In genomic region chr1:83115785-83116184, GRCh38 we compare ENCODE assay signal across 9 cellular contexts.
"Had no signal": no experiment of that assay in that cellular context is flagged by ENCODE, and none has a peak within 500 bp of the region (broad histone marks: within the 10 kb centered on the region; RNA-seq: fewer than 3 reads in every experiment).

No MANE protein-coding gene starts in this region.

- H3K27ac ChIP-seq: HL-60, KMS-11 had no signal

- H3K9ac ChIP-seq: KMS-11 had no signal

- H3K27ac Mint-ChIP-seq: IgD-negative memory B cell had no signal

- H3K4me3 Mint-ChIP-seq: IgD-negative memory B cell had no signal

- FAIRE-seq: HepG2, HTR-8/SVneo had no signal

- H3K9me3 Mint-ChIP-seq: IgD-negative memory B cell had no signal

- H3K4me1 Mint-ChIP-seq: IgD-negative memory B cell had no signal

- H3K4me2 ChIP-seq: KMS-11 had no signal

- DNase-seq: IMR-90, Karpas-422, KBM-7, KG1 had no signal

- ATAC-seq: HepG2 had no signal

- H3K27me3 Mint-ChIP-seq: IgD-negative memory B cell had no signal
